Comparison of ENCODE assay signal across 6 cellular contexts in the genomic region with DNA sequence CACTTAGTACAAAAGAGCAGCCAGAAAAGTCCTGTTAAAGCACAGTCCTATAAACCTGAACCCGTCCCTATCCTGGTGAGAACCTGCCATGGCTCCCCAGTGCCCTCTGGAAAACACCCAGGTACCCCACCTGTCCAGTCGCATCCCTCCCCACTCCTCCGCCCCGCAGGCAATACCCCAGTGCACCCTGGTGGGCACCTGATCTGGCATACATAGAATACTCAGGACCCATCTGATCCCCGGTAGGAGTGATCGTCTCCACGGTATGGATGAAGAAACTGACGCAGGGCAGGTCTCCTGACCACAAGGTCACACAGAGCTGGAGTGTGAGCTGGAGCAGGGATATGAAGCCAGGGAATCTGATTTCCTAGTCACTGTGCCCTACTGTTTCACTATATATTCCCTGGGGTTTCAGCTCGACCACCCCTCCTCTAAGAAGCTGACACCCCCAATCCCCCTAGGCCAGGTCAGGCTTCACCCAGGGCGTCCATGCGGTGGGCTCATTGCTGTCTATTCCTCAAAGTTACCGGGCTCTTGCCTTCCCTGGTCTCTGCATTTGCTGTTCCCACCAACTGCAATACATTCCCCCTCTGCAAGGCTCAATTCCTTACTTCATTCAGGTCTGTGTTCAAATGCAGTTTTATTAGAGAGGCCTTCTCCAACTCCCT. TPM values are rescaled to one million over a fixed set of nuclear protein-coding genes. Genes with fewer than 3 reads are reported as not detected.
DNase-seq lines count a peak whose midpoint lies in the region; ATAC-seq and TF ChIP-seq lines count a peak whose summit lies in the region.

No MANE protein-coding gene starts in this region.

- H3K4me3 ChIP-seq in HFF-Myc (replicated peaks; ENCODE audit: low read depth, low read length): peak overlapping the region; percentile 83
- H3K4me3 ChIP-seq in osteoblast (ENCODE audit: insufficient read depth, low read length): peak overlapping the region; percentile 86

- H4K20me1 ChIP-seq in osteoblast (ENCODE audit: insufficient read depth, low read length): no peaks in the 10 kb centered on the region

- peak overlapping the region; percentile 95 for H3K27ac ChIP-seq in osteoblast (ENCODE audit: low read depth, low read length)

- no peaks in the 10 kb centered on the region for H3K9me3 Mint-ChIP-seq in central memory CD8-positive, alpha-beta T cell

- H3K9me3 ChIP-seq in osteoblast (ENCODE audit: low read depth, low read length): no peaks in the 10 kb centered on the region

- peak overlapping the region; percentile 91 for H2AFZ ChIP-seq in osteoblast (ENCODE audit: low read length)

- peaks cover 13% of the 10 kb centered on the region for H3K36me3 ChIP-seq in osteoblast (ENCODE audit: insufficient read depth, low read length)

- no peaks in the 10 kb centered on the region for H3K27me3 Mint-ChIP-seq in central memory CD8-positive, alpha-beta T cell

- ATAC-seq in central memory CD8-positive, alpha-beta T cell (replicated peaks; ENCODE audit: extremely low read depth, poor library complexity, severe bottlenecking): no peak
- ATAC-seq in esophagus mucosa (no peak), HG02938 (IDR thresholded peaks at IDR 0.05; ENCODE audit: unreplicated experiment) (no peak)

- H3K4me1 ChIP-seq in osteoblast (ENCODE audit: insufficient read depth, low read length): peaks cover 33% of the 10 kb centered on the region

- peak overlapping the region; percentile 100 for H3K4me2 ChIP-seq in osteoblast (ENCODE audit: insufficient read depth, low read length)

- peak overlapping the region; percentile 94 for H3K4me3 Mint-ChIP-seq in central memory CD8-positive, alpha-beta T cell

- no peaks in the 10 kb centered on the region for H3K27me3 ChIP-seq in osteoblast (ENCODE audit: insufficient read depth, low read length)

- no peak for TF ChIP-seq CTCF in HFF-Myc (IDR thresholded peaks at IDR 0.05; ENCODE audit: low read depth, low read length, missing control alignments)
- no peak for TF ChIP-seq CTCF in osteoblast (IDR thresholded peaks at IDR 0.05; ENCODE audit: extremely low read depth, low read depth, low read length)

- H3K4me1 Mint-ChIP-seq in central memory CD8-positive, alpha-beta T cell: peaks cover 30% of the 10 kb centered on the region

- DNase-seq in HFF-Myc (ENCODE audit: extremely low read depth, low read depth): no peak
- no peak for DNase-seq in central memory CD8-positive, alpha-beta T cell (ENCODE audit: low spot score in 2 of 2)
- DNase-seq in osteoblast (ENCODE audit: insufficient read length, low spot score, missing footprints): no peak
- no peak for DNase-seq in SW 1271 (lab: John Stamatoyannopoulos, UW)

- peaks cover 65% of the 10 kb centered on the region for H3K79me2 ChIP-seq in osteoblast (ENCODE audit: insufficient read depth, low read length)

- peak overlapping the region; percentile 87 for H3K27ac Mint-ChIP-seq in central memory CD8-positive, alpha-beta T cell (ENCODE audit: low read depth)

- peaks cover 18% of the 10 kb centered on the region for H3K36me3 Mint-ChIP-seq in central memory CD8-positive, alpha-beta T cell (ENCODE audit: insufficient read depth)

RNA-seq across cellular contexts. Expression of gene FBXO46, which starts 12.6 kb away (rescaled TPM):
- total RNA-seq in osteoblast: 8.0 and 9.0 TPM in 2 replicates
- total RNA-seq in esophagus mucosa: 30.3 TPM

RNA-seq across cellular contexts. Expression of gene MEIOSIN, which starts 15.1 kb away (rescaled TPM):
- not detected in 2 replicates for total RNA-seq in osteoblast
- not detected for total RNA-seq in esophagus mucosa

RNA-seq across cellular contexts. Expression of gene QPCTL, which starts 25.7 kb away (rescaled TPM):
- total RNA-seq in osteoblast: 15.6 and 16.5 TPM in 2 replicates
- 5.7 TPM for total RNA-seq in esophagus mucosa

RNA-seq across cellular contexts. Expression of gene SNRPD2, which starts 26.4 kb away (rescaled TPM):
- 139 and 155 TPM in 2 replicates for total RNA-seq in osteoblast
- total RNA-seq in esophagus mucosa: 387 TPM

RNA-seq across cellular contexts. Expression of gene GIPR, which starts 50.1 kb away (rescaled TPM):
- under 0.01 and 0.88 TPM in 2 replicates for total RNA-seq in osteoblast
- total RNA-seq in esophagus mucosa: 0.16 TPM
